12 cellular contexts compared by ENCODE assay signal in the genomic region with DNA sequence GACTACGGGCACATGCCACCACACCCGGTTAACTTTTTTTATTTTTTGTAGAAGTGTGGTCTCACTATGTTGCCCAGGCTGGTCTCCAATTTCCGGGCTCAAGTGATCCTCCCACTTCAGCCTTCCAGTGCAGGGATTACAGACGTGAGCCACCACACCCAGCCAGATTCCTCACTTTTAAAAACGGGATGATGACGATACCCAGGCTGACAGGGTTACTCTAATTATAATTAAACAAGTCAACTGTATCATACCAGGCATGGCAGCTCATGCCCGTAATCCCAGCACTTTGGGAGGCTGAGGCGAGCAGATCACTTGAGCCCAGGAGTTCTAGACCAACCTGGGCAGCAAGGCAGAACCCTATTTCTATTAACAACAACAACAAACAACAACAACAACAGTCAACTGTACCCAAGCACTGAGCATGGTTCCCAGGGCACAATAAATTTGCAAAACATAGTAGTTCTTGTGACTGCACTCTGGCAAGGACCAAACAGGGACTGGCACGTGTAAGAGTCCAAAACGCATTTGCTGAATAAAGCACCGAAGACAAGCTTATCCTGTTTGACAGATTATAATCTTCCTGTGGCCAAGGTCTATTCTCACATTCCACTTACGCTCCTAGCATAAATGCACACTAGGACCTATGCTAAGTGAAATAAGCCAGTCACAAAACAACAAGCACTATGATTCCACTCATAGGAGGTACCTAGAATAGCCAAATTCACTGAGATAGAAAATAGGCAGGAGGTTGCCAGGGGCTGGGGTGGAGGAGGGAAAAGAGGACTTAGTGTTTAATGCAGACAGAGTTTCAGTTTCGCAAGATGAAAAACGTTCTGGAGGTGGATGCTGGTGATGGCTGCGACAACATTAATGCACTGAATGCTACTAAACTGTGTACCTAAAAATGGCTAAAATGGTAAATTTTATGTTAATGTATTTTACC.
DNase-seq lines count a peak whose midpoint lies in the region; ATAC-seq, FAIRE-seq and TF ChIP-seq lines count a peak whose summit lies in the region.
"Had no signal": no experiment of that assay in that cellular context is flagged by ENCODE, and none has a peak within 500 bp of the region (broad histone marks: within the 10 kb centered on the region; RNA-seq: fewer than 3 reads in every experiment).

No MANE protein-coding gene starts in this region.

- CTCF ChIA-PET in GM10248 (lab: Yijun Ruan, JAX) = interaction anchor here (1.1 to 2.2 kb wide), 7 partner anchors 9 to 131 kb away, joined by 3 to 9 read pairs (median 4); no protein-coding TSS in a partner anchor

- H3K9ac ChIP-seq in BLaER1 treated with 17β-estradiol and CSF1 and Interleukin-3, amounts not matched to agents 10 nM and 100 nM = peak overlapping the region in 10 of 11 experiments; percentile 14 to 88 (median 78); a peak in 19 of 22 replicates
- no peak overlapping the region for H3K9ac ChIP-seq in SU-DHL-6 (ENCODE audit: low read length)

- peak overlapping the region in 8 of 10 experiments; percentile 12 to 46 (median 22); a peak in 10 of 20 replicates for H3K4me3 ChIP-seq in BLaER1 treated with 17β-estradiol and CSF1 and Interleukin-3, amounts not matched to agents 10 nM and 100 nM
- no peak overlapping the region for H3K4me3 ChIP-seq in SU-DHL-6 (ENCODE audit: insufficient read depth, low read length, poor library complexity, severe bottlenecking)

- H3K9me3 ChIP-seq in BLaER1 treated with 17β-estradiol and CSF1 and Interleukin-3, amounts not matched to agents 10 nM and 100 nM (replicated peaks in 1 of 11) = 0 out of 22 replicates have a peak, but pooled peaks cover 0 to 7% (median 0%) of the 10 kb centered on the region in 11 experiments
- H3K9me3 ChIP-seq in SU-DHL-6 (ENCODE audit: insufficient read depth, low read length) = no peaks in the 10 kb centered on the region
- H3K9me3 ChIP-seq: BE2C had no signal

- peak; percentile 85 for FAIRE-seq in GM12892 (lab: Jason Lieb, UNC)
- FAIRE-seq: TTC549 had no signal

- H4K20me1 ChIP-seq in BLaER1 treated with 17β-estradiol and CSF1 and Interleukin-3, amounts not matched to agents 10 nM and 100 nM = no peaks in the 10 kb centered on the region
- H4K20me1 ChIP-seq in SU-DHL-6 (ENCODE audit: low read depth, low read length) = no peaks in the 10 kb centered on the region

- no peaks in the 10 kb centered on the region for H3K27me3 Mint-ChIP-seq in memory B cell
- H3K27me3 Mint-ChIP-seq: progenitor cell of endocrine pancreas had no signal

- no peak for TF ChIP-seq POLR2A in GM12892 (IDR thresholded peaks at IDR 0.05; ENCODE audit: low read depth, low read length)

- ATAC-seq in memory B cell (ENCODE audit: low read depth) (no peak), HG02840 (IDR thresholded peaks at IDR 0.05; ENCODE audit: low FRiP score, unreplicated experiment) (no peak), foreskin keratinocyte (no peak), GM19452 (IDR thresholded peaks at IDR 0.05; ENCODE audit: unreplicated experiment) (no peak)

- H3K27ac Mint-ChIP-seq in memory B cell = peak overlapping the region; percentile 76
- H3K27ac Mint-ChIP-seq: progenitor cell of endocrine pancreas had no signal

- H3K4me3 Mint-ChIP-seq in memory B cell = peak overlapping the region; percentile 78
- H3K4me3 Mint-ChIP-seq: immature natural killer cell had no signal

- peaks cover 61 to 85% (median 66%) of the 10 kb centered on the region in 10 experiments for H3K4me1 ChIP-seq in BLaER1 treated with 17β-estradiol and CSF1 and Interleukin-3, amounts not matched to agents 10 nM and 100 nM
- peaks cover 17% of the 10 kb centered on the region for H3K4me1 ChIP-seq in foreskin keratinocyte

- peak overlapping the region; percentile 41 to 98 (median 90); a peak in 21 of 22 replicates for H3K27ac ChIP-seq in BLaER1 treated with 17β-estradiol and CSF1 and Interleukin-3, amounts not matched to agents 10 nM and 100 nM
- H3K27ac ChIP-seq in SU-DHL-6 (ENCODE audit: low read depth, low read length) = no peak overlapping the region
- no peak overlapping the region for H3K27ac ChIP-seq in foreskin keratinocyte

- DNase-seq in GM12892 (ENCODE audit: insufficient read length) = no peak
- DNase-seq in memory B cell (ENCODE audit: low spot score in 2 of 2) = no peak
- no peak for DNase-seq in GM10248 (ENCODE audit: extremely low spot score)
- DNase-seq in foreskin keratinocyte = no peak
- DNase-seq: immature natural killer cell had no signal

- H3F3A ChIP-seq in SU-DHL-6 (ENCODE audit: insufficient read depth) = no peaks in the 10 kb centered on the region; the same call in 1 of the 2 replicates

- H3K9me3 Mint-ChIP-seq in memory B cell = no peaks in the 10 kb centered on the region
- H3K9me3 Mint-ChIP-seq: immature natural killer cell had no signal

- H3K9me2 ChIP-seq in SU-DHL-6 (replicated peaks; ENCODE audit: insufficient read depth, low read length) = no peaks in the 10 kb centered on the region

- peaks cover 51% of the 10 kb centered on the region for H3K36me3 Mint-ChIP-seq in memory B cell

- H2AFZ ChIP-seq in SU-DHL-6 (ENCODE audit: low read depth, low read length, severe bottlenecking) = no peak overlapping the region

- peaks cover 41 to 55% (median 51%) of the 10 kb centered on the region in 11 experiments for H3K36me3 ChIP-seq in BLaER1 treated with 17β-estradiol and CSF1 and Interleukin-3, amounts not matched to agents 10 nM and 100 nM
- H3K36me3 ChIP-seq in SU-DHL-6 (ENCODE audit: low read length) = peaks cover 10% of the 10 kb centered on the region; the same call in 1 of the 2 replicates

- no peaks in the 10 kb centered on the region for H3K27me3 ChIP-seq in BLaER1 treated with 17β-estradiol and CSF1 and Interleukin-3, amounts not matched to agents 10 nM and 100 nM
- H3K27me3 ChIP-seq in SU-DHL-6 (ENCODE audit: low read length) (no peaks in the 10 kb centered on the region), foreskin keratinocyte (no peaks in the 10 kb centered on the region)
- H3K27me3 ChIP-seq: BE2C had no signal

- POLR2A ChIA-PET in GM10248 (lab: Yijun Ruan, JAX) = no interaction called here

- peak overlapping the region; percentile 77 to 98 (median 93) for H3K4me2 ChIP-seq in BLaER1 treated with 17β-estradiol and CSF1 and Interleukin-3, amounts not matched to agents 10 nM and 100 nM
- H3K4me2 ChIP-seq in SU-DHL-6 (ENCODE audit: low read depth, low read length, poor library complexity, severe bottlenecking) = peak overlapping the region; percentile 48

- peaks cover 29% of the 10 kb centered on the region for H3K4me1 Mint-ChIP-seq in memory B cell

- H3K79me2 ChIP-seq in SU-DHL-6 (ENCODE audit: insufficient read depth, low read length) = no peaks in the 10 kb centered on the region

- no peak for TF ChIP-seq CTCF in SU-DHL-6 (IDR thresholded peaks at IDR 0.05; ENCODE audit: insufficient read depth, low read length, poor library complexity, severe bottlenecking)
- TF ChIP-seq CTCF in GM10248 (IDR thresholded peaks at IDR 0.05; ENCODE audit: control extremely low read depth, extremely low read depth, low read depth, missing control alignments) = no peak
- TF ChIP-seq CTCF in foreskin keratinocyte (conservative IDR thresholded peaks at IDR 0.05) = no peak

Comparison
In these comparisons a context has a peak if more than half of its experiments do, and no peak if none do; other contexts are left out.
1. H3K27ac ChIP-seq: peak in BLaER1 treated with 17β-estradiol and CSF1 and Interleukin-3, amounts not matched to agents 10 nM and 100 nM (11 of 11); none in SU-DHL-6 (single experiment) and foreskin keratinocyte (single experiment).